Comparison of ENCODE assay signal across 9 cellular contexts in the genomic region with DNA sequence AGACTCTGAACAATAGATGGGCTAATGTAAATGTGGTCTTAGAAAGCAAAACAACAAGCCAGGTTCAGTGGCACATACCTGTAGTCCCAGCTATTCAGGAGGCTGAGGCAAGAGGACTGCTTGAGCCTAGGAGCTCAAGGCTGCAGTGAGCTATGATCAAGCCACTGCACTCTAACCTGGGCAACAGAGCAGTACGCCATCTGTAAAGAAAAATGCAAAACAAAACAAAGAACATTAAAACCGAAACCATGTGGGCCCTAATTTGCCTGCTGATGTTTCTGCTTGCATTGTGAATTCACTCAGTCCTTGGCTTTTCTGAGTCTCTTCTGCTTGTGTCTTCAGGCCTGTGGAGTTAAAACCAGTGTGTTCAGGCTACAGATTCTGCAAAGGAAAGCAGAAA. TPM values are rescaled to one million over a fixed set of nuclear protein-coding genes. Genes with fewer than 3 reads are reported as not detected.
DNase-seq lines count a peak whose midpoint lies in the region; ATAC-seq, FAIRE-seq and TF ChIP-seq lines count a peak whose summit lies in the region.
"Had no signal": no experiment of that assay in that cellular context is flagged by ENCODE, and none has a peak within 500 bp of the region (broad histone marks: within the 10 kb centered on the region; RNA-seq: fewer than 3 reads in every experiment).

No MANE protein-coding gene starts in this region.

- ATAC-seq in GM18508 (IDR thresholded peaks at IDR 0.05; ENCODE audit: insufficient read depth, unreplicated experiment) (peak; percentile 92), GM19467 (IDR thresholded peaks at IDR 0.05; ENCODE audit: unreplicated experiment) (peak; percentile 89), HG03159 (IDR thresholded peaks at IDR 0.05; ENCODE audit: unreplicated experiment) (peak; percentile 82), mucosa of descending colon (no peak)
- ATAC-seq: Right ventricle myocardium inferior had no signal

- peaks cover 13% of the 10 kb centered on the region for H3K4me1 ChIP-seq in mucosa of descending colon (ENCODE audit: low read depth)

- H3K36me3 ChIP-seq in mucosa of descending colon (ENCODE audit: low read depth): no peaks in the 10 kb centered on the region

- intact Hi-C loops in mucosa of descending colon (cut with DNase I, micrococcal nuclease): no loop called here

- TF ChIP-seq CTCF in mucosa of descending colon (IDR thresholded peaks at IDR 0.05): no peak

- peak overlapping the region; percentile 46 for H3K27ac ChIP-seq in caudate nucleus (ENCODE audit: low read depth, low read length)

- no peak for FAIRE-seq in HTR-8/SVneo (lab: Jason Lieb, UNC)

- H3K4me3 ChIP-seq in mucosa of descending colon: no peak overlapping the region

- H3K9me3 ChIP-seq in mucosa of descending colon: no peaks in the 10 kb centered on the region

- no peak for DNase-seq in caudate nucleus (lab: John Stamatoyannopoulos, UW)
- no peak for DNase-seq in HTR-8/SVneo (ENCODE audit: insufficient read length, low spot score)
- no peak for DNase-seq in retina
- DNase-seq in mucosa of descending colon: no peak
- DNase-seq in NCI-H2029 (lab: John Stamatoyannopoulos, UW): no peak

RNA-seq across cellular contexts. Expression of a gene that starts 56.7 kb away (rescaled TPM):
- total RNA-seq in mucosa of descending colon: 100 to 1,000 TPM; 127 to 146 (median 133) TPM
